Comparison of ENCODE assay signal across 8 cellular contexts in genomic region chr6:31403990-31404364, GRCh38. TPM values are rescaled to one million over a fixed set of nuclear protein-coding genes. Genes with fewer than 3 reads are reported as not detected.
DNase-seq lines count a peak whose midpoint lies in the region; ATAC-seq and TF ChIP-seq lines count a peak whose summit lies in the region.
"Not testable (repeated sequence)": the region's sequence is repeated elsewhere in the genome, so short reads cannot be mapped to it uniquely, and the experiment has no call there.

No MANE protein-coding gene starts in this region.

- not testable (repeated sequence) for H3K36me3 ChIP-seq in HEK293 (ENCODE audit: control insufficient read depth in 2 of 2, insufficient read depth in 1 of 2, low read length in 2 of 2); iPS-20b (ENCODE audit: insufficient read depth, low read depth, low read length)

- peak overlapping the region; percentile 63; the same call in 1 of the 2 replicates for H3K27ac ChIP-seq in HEK293 (ENCODE audit: extremely low read depth, low read depth, low read length)
- H3K27ac ChIP-seq in iPS-20b (ENCODE audit: low read length) = not testable (repeated sequence)

- POLR2A ChIA-PET in AG04449 (lab: Yijun Ruan, JAX) = not testable (repeated sequence)
- POLR2A ChIA-PET in HEK293 (lab: Yijun Ruan, JAX) = interaction anchor here (0.7 to 1.8 kb wide), 5 partner anchors 19 to 138 kb away, joined by 3 to 10 read pairs (median 4); partner anchors contain the start of genes DDX39B and MICB
- POLR2A ChIA-PET in activated naive CD8-positive, alpha-beta T cell treated with anti-CD3 and anti-CD28 coated beads, Interleukin-2, amount 10 ng/mL, durations not matched to agents 7 days and 5 days (lab: Charles Lee) = interaction anchor here (1.5 kb wide), 1 partner anchor 59 kb away, joined by 6 read pairs; no protein-coding TSS in a partner anchor

- not testable (repeated sequence) for DNase-seq in AG04449 (ENCODE audit: low read depth, low spot score); activated naive CD8-positive, alpha-beta T cell treated with anti-CD3 and anti-CD28 coated beads, Interleukin-2, amount 10 ng/mL, durations not matched to agents 7 days and 5 days; endothelial cell (ENCODE audit: low spot score); nephron progenitor cell; stimulated activated effector memory CD8-positive, alpha-beta T cell treated with anti-CD3 and anti-CD28 coated beads, Interleukin-12 subunit alpha, Interleukin-12 subunit beta, amount 100 ng/mL, for 72 hours (ENCODE audit: low spot score in 2 of 2)

- H3K4me1 ChIP-seq in HEK293 (ENCODE audit: control insufficient read depth, insufficient read depth, low read length) = not testable (repeated sequence)
- peaks cover 15% of the 10 kb centered on the region for H3K4me1 ChIP-seq in iPS-20b (ENCODE audit: insufficient read depth, low read length)

- not testable (repeated sequence) for H3K9me3 Mint-ChIP-seq in activated naive CD8-positive, alpha-beta T cell treated with anti-CD3 and anti-CD28 coated beads, Interleukin-2, amount 10 ng/mL, durations not matched to agents 7 days and 5 days; endothelial cell (ENCODE audit: unreplicated experiment); stimulated activated effector memory CD8-positive, alpha-beta T cell treated with anti-CD3 and anti-CD28 coated beads, Interleukin-12 subunit alpha, Interleukin-12 subunit beta, amount 100 ng/mL, for 72 hours
- peaks cover 14% of the 10 kb centered on the region for H3K9me3 Mint-ChIP-seq in nephron progenitor cell

- H3K4me3 ChIP-seq in AG04449 (ENCODE audit: low read depth, low read length) (peak overlapping the region; percentile 83), HEK293 (ENCODE audit: low read depth, low read length) (peak overlapping the region; percentile 84), iPS-20b (ENCODE audit: low read length) (peak overlapping the region; percentile 90)

- H3K9me3 ChIP-seq in HEK293 (ENCODE audit: control insufficient read depth, insufficient read depth, low read depth, low read length); iPS-20b (ENCODE audit: insufficient read depth, low read depth, low read length): not testable (repeated sequence)

- peaks cover 52% of the 10 kb centered on the region for H3K4me1 Mint-ChIP-seq in activated naive CD8-positive, alpha-beta T cell treated with anti-CD3 and anti-CD28 coated beads, Interleukin-2, amount 10 ng/mL, durations not matched to agents 7 days and 5 days
- H3K4me1 Mint-ChIP-seq in endothelial cell (ENCODE audit: unreplicated experiment) = peaks cover 33% of the 10 kb centered on the region
- peaks cover 44% of the 10 kb centered on the region for H3K4me1 Mint-ChIP-seq in nephron progenitor cell
- H3K4me1 Mint-ChIP-seq in stimulated activated effector memory CD8-positive, alpha-beta T cell treated with anti-CD3 and anti-CD28 coated beads, Interleukin-12 subunit alpha, Interleukin-12 subunit beta, amount 100 ng/mL, for 72 hours = peaks cover 84% of the 10 kb centered on the region

- peak; percentile 0; the same call in 2 of the 3 replicates for ATAC-seq in SK-N-SH treated with all-trans-retinoic acid at 6 μM for 48 hours
- not testable (repeated sequence) for ATAC-seq in activated naive CD8-positive, alpha-beta T cell treated with anti-CD3 and anti-CD28 coated beads, Interleukin-2, amount 10 ng/mL, durations not matched to agents 7 days and 5 days (ENCODE audit: low read depth); stimulated activated effector memory CD8-positive, alpha-beta T cell treated with anti-CD3 and anti-CD28 coated beads, Interleukin-12 subunit alpha, Interleukin-12 subunit beta, amount 100 ng/mL, for 72 hours

- TF ChIP-seq CTCF in AG04449 (IDR thresholded peaks at IDR 0.05; ENCODE audit: insufficient read depth, low read length, missing control alignments); HEK293 (tag by site-specific recombination; IDR thresholded peaks at IDR 0.05); endothelial cell (IDR thresholded peaks at IDR 0.05; ENCODE audit: unreplicated experiment); nephron progenitor cell (IDR thresholded peaks at IDR 0.05): not testable (repeated sequence)

- H3K4me3 Mint-ChIP-seq in activated naive CD8-positive, alpha-beta T cell treated with anti-CD3 and anti-CD28 coated beads, Interleukin-2, amount 10 ng/mL, durations not matched to agents 7 days and 5 days = peak overlapping the region; percentile 90
- H3K4me3 Mint-ChIP-seq in endothelial cell (ENCODE audit: unreplicated experiment) = peak overlapping the region; percentile 98
- peak overlapping the region; percentile 97 for H3K4me3 Mint-ChIP-seq in nephron progenitor cell
- H3K4me3 Mint-ChIP-seq in stimulated activated effector memory CD8-positive, alpha-beta T cell treated with anti-CD3 and anti-CD28 coated beads, Interleukin-12 subunit alpha, Interleukin-12 subunit beta, amount 100 ng/mL, for 72 hours = peak overlapping the region; percentile 78

- peak overlapping the region; percentile 57 for H3K27ac Mint-ChIP-seq in activated naive CD8-positive, alpha-beta T cell treated with anti-CD3 and anti-CD28 coated beads, Interleukin-2, amount 10 ng/mL, durations not matched to agents 7 days and 5 days
- H3K27ac Mint-ChIP-seq in endothelial cell (ENCODE audit: unreplicated experiment); nephron progenitor cell: not testable (repeated sequence)
- peak overlapping the region; percentile 48 for H3K27ac Mint-ChIP-seq in stimulated activated effector memory CD8-positive, alpha-beta T cell treated with anti-CD3 and anti-CD28 coated beads, Interleukin-12 subunit alpha, Interleukin-12 subunit beta, amount 100 ng/mL, for 72 hours

- CTCF ChIA-PET in AG04449 (lab: Yijun Ruan, JAX) (interaction anchor here (1.5 to 7.6 kb wide), 3 partner anchors 35 to 40 kb away, joined by 4 to 121 read pairs (median 9); no protein-coding TSS in a partner anchor), HEK293 (lab: Yijun Ruan, JAX) (interaction anchor here (0.6 to 1.5 kb wide), 7 partner anchors 12 to 851 kb away, joined by 3 to 10 read pairs (median 3); no protein-coding TSS in a partner anchor)

- not testable (repeated sequence) for H3K27me3 Mint-ChIP-seq in activated naive CD8-positive, alpha-beta T cell treated with anti-CD3 and anti-CD28 coated beads, Interleukin-2, amount 10 ng/mL, durations not matched to agents 7 days and 5 days
- peaks cover 10% of the 10 kb centered on the region for H3K27me3 Mint-ChIP-seq in endothelial cell (ENCODE audit: unreplicated experiment)
- peaks cover 59% of the 10 kb centered on the region for H3K27me3 Mint-ChIP-seq in nephron progenitor cell (ENCODE audit: low read depth, poor library complexity)

- peaks cover 12% of the 10 kb centered on the region for H3K36me3 Mint-ChIP-seq in activated naive CD8-positive, alpha-beta T cell treated with anti-CD3 and anti-CD28 coated beads, Interleukin-2, amount 10 ng/mL, durations not matched to agents 7 days and 5 days
- H3K36me3 Mint-ChIP-seq in endothelial cell (ENCODE audit: low read depth, unreplicated experiment) = not testable (repeated sequence)
- peaks cover 16% of the 10 kb centered on the region for H3K36me3 Mint-ChIP-seq in nephron progenitor cell (ENCODE audit: low read depth)
- H3K36me3 Mint-ChIP-seq in stimulated activated effector memory CD8-positive, alpha-beta T cell treated with anti-CD3 and anti-CD28 coated beads, Interleukin-12 subunit alpha, Interleukin-12 subunit beta, amount 100 ng/mL, for 72 hours = peaks cover 16% of the 10 kb centered on the region

- peaks cover 42% of the 10 kb centered on the region for H3K27me3 ChIP-seq in iPS-20b (ENCODE audit: insufficient read depth, low read length)

- H3K9ac ChIP-seq in iPS-20b (ENCODE audit: low read depth, low read length) = peak overlapping the region; percentile 69; the same call in 1 of the 2 replicates

TF ChIP-seq in HEK293, 187 proteins besides CTCF, POLR2A, EP300 and RAD21 (continues in another document):
- TF ChIP-seq ZNF501 (tag by site-specific recombination; IDR thresholded peaks at IDR 0.05) (peak; percentile 6; the same call in 1 of the 2 replicates), ZBTB20 (tag by site-specific recombination; IDR thresholded peaks at IDR 0.05) (peak; percentile 86), ZNF600 (tag by site-specific recombination; IDR thresholded peaks at IDR 0.05) (peak; percentile 1), BCL11A (tag by site-specific recombination; IDR thresholded peaks at IDR 0.05; ENCODE audit: low read depth) (0 out of 2 replicates have a peak, but pooled peaks have one; percentile 4), ZIC2 (tag by site-specific recombination; IDR thresholded peaks at IDR 0.05) (0 out of 2 replicates have a peak, but pooled peaks have one; percentile 11)

RNA-seq across cellular contexts. Expression of gene MICA, which starts 0.6 kb away (rescaled TPM):
- 10 to 100 TPM; 24.1 to 25.8 TPM for total RNA-seq in activated naive CD8-positive, alpha-beta T cell treated with anti-CD3 and anti-CD28 coated beads, Interleukin-2, amount 10 ng/mL, durations not matched to agents 7 days and 5 days
- total RNA-seq in endothelial cell (ENCODE audit: unreplicated experiment) = 16.6 TPM

RNA-seq across cellular contexts. Expression of gene HLA-B, which starts 47.0 kb away (rescaled TPM):
- total RNA-seq in activated naive CD8-positive, alpha-beta T cell treated with anti-CD3 and anti-CD28 coated beads, Interleukin-2, amount 10 ng/mL, durations not matched to agents 7 days and 5 days = 1,000 to 10,000 TPM; 5,415 to 5,542 TPM
- 301 TPM for total RNA-seq in endothelial cell (ENCODE audit: unreplicated experiment)

Comparison
In these comparisons a context has a peak if more than half of its experiments do, and no peak if none do; other contexts are left out.
1. RNA of gene HLA-B, which starts 47.0 kb away (total RNA-seq): 5,415 to 5,542 TPM in activated naive CD8-positive, alpha-beta T cell treated with anti-CD3 and anti-CD28 coated beads, Interleukin-2, amount 10 ng/mL, durations not matched to agents 7 days and 5 days; 301 TPM in endothelial cell (single experiment); every median in the first group is over 10 times any median in the second.
2. Peak in every context shown above with its lines, with median percentiles within 50 percentile points of each other: H3K4me3 ChIP-seq and H3K4me3 Mint-ChIP-seq.